1 cellular context compared by ENCODE assay signal in genomic region chr19:3990815-3991117, GRCh38.
TF ChIP-seq lines count a peak whose summit lies in the region.

No MANE protein-coding gene starts in this region.

TF ChIP-seq in endothelial cell of umbilical vein, 7 proteins besides CTCF, POLR2A, EP300 and RAD21:
- TF ChIP-seq FOS (IDR thresholded peaks at IDR 0.05; ENCODE audit: borderline replicate concordance, insufficient read depth, low read length) (no peak), JUN (IDR thresholded peaks at IDR 0.05; ENCODE audit: borderline replicate concordance, insufficient read depth, insufficient read length, low read depth) (no peak), EZH2 (IDR thresholded peaks at IDR 0.05; ENCODE audit: borderline replicate concordance, low read depth, low read length, severe bottlenecking) (no peak), MYC (IDR thresholded peaks at IDR 0.05; ENCODE audit: low read depth, low read length) (no peak), GATA2 (IDR thresholded peaks at IDR 0.05; ENCODE audit: insufficient read depth, insufficient read length, low read depth, low read length) (no peak), POLR2AphosphoS5 (IDR thresholded peaks at IDR 0.05; ENCODE audit: insufficient read depth, low read depth, low read length) (no peak), MAX (IDR thresholded peaks at IDR 0.05; ENCODE audit: insufficient read depth, insufficient read length) (no peak)
